1 cellular context compared by ENCODE assay signal in the genomic region with DNA sequence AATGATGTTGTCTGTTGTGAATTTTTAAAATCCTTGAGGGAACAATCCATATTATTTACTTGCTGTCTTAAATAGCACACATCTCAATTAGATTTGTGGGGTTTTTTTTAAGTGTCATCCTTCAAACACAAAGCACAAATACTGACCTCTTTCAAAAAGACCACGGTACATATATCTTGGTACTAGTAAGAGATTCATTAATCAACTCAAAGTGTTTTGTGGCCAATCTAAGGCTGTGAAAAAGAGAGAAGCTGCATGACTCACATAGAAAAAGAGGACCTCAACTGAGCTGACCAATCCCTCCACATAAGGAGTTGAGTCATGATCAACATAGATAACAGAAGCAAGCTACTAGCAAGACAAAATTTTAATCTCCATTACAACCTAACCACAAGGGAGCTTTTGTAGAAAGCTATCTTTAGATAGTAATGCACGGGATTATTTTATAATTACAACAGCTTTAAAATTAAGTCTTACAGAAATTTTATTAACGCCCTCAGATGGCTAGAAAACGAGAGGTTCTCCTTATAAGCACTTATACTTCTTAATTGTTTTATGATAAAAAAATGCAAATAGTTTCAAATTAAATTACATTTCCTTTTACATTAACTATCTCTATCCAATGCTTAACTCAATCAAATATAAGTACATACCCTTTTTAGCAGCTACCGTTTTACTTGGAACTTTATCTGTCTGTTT.
TF ChIP-seq lines count a peak whose summit lies in the region.

No MANE protein-coding gene starts in this region.

TF ChIP-seq in GM23338, 12 proteins besides CTCF, POLR2A, EP300 and RAD21 (continued from another document):
- TF ChIP-seq, protein P1, sequence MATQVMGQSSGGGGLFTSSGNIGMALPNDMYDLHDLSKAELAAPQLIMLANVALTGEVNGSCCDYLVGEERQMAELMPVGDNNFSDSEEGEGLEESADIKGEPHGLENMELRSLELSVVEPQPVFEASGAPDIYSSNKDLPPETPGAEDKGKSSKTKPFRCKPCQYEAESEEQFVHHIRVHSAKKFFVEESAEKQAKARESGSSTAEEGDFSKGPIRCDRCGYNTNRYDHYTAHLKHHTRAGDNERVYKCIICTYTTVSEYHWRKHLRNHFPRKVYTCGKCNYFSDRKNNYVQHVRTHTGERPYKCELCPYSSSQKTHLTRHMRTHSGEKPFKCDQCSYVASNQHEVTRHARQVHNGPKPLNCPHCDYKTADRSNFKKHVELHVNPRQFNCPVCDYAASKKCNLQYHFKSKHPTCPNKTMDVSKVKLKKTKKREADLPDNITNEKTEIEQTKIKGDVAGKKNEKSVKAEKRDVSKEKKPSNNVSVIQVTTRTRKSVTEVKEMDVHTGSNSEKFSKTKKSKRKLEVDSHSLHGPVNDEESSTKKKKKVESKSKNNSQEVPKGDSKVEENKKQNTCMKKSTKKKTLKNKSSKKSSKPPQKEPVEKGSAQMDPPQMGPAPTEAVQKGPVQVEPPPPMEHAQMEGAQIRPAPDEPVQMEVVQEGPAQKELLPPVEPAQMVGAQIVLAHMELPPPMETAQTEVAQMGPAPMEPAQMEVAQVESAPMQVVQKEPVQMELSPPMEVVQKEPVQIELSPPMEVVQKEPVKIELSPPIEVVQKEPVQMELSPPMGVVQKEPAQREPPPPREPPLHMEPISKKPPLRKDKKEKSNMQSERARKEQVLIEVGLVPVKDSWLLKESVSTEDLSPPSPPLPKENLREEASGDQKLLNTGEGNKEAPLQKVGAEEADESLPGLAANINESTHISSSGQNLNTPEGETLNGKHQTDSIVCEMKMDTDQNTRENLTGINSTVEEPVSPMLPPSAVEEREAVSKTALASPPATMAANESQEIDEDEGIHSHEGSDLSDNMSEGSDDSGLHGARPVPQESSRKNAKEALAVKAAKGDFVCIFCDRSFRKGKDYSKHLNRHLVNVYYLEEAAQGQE (IDR thresholded peaks at IDR 0.05; ENCODE audit: unreplicated experiment), result no peak
- no peak for TF ChIP-seq CREB1 (CRISPR knock-in tag; IDR thresholded peaks at IDR 0.05; ENCODE audit: low read depth)
- TF ChIP-seq, protein P2, sequence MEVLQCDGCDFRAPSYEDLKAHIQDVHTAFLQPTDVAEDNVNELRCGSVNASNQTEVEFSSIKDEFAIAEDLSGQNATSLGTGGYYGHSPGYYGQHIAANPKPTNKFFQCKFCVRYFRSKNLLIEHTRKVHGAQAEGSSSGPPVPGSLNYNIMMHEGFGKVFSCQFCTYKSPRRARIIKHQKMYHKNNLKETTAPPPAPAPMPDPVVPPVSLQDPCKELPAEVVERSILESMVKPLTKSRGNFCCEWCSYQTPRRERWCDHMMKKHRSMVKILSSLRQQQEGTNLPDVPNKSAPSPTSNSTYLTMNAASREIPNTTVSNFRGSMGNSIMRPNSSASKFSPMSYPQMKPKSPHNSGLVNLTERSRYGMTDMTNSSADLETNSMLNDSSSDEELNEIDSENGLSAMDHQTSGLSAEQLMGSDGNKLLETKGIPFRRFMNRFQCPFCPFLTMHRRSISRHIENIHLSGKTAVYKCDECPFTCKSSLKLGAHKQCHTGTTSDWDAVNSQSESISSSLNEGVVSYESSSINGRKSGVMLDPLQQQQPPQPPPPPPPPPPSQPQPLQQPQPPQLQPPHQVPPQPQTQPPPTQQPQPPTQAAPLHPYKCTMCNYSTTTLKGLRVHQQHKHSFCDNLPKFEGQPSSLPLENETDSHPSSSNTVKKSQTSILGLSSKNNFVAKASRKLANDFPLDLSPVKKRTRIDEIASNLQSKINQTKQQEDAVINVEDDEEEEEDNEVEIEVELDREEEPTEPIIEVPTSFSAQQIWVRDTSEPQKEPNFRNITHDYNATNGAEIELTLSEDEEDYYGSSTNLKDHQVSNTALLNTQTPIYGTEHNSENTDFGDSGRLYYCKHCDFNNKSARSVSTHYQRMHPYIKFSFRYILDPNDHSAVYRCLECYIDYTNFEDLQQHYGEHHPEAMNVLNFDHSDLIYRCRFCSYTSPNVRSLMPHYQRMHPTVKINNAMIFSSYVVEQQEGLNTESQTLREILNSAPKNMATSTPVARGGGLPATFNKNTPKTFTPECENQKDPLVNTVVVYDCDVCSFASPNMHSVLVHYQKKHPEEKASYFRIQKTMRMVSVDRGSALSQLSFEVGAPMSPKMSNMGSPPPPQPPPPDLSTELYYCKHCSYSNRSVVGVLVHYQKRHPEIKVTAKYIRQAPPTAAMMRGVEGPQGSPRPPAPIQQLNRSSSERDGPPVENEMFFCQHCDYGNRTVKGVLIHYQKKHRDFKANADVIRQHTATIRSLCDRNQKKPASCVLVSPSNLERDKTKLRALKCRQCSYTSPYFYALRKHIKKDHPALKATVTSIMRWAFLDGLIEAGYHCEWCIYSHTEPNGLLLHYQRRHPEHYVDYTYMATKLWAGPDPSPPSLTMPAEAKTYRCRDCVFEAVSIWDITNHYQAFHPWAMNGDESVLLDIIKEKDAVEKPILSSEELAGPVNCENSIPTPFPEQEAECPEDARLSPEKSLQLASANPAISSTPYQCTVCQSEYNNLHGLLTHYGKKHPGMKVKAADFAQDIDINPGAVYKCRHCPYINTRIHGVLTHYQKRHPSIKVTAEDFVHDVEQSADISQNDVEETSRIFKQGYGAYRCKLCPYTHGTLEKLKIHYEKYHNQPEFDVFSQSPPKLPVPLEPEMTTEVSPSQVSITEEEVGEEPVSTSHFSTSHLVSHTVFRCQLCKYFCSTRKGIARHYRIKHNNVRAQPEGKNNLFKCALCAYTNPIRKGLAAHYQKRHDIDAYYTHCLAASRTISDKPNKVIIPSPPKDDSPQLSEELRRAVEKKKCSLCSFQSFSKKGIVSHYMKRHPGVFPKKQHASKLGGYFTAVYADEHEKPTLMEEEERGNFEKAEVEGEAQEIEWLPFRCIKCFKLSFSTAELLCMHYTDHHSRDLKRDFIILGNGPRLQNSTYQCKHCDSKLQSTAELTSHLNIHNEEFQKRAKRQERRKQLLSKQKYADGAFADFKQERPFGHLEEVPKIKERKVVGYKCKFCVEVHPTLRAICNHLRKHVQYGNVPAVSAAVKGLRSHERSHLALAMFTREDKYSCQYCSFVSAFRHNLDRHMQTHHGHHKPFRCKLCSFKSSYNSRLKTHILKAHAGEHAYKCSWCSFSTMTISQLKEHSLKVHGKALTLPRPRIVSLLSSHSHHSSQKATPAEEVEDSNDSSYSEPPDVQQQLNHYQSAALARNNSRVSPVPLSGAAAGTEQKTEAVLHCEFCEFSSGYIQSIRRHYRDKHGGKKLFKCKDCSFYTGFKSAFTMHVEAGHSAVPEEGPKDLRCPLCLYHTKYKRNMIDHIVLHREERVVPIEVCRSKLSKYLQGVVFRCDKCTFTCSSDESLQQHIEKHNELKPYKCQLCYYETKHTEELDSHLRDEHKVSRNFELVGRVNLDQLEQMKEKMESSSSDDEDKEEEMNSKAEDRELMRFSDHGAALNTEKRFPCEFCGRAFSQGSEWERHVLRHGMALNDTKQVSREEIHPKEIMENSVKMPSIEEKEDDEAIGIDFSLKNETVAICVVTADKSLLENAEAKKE (CRISPR knock-in tag; IDR thresholded peaks at IDR 0.05), result no peak
- no peak for TF ChIP-seq ZNF331 (CRISPR knock-in tag; IDR thresholded peaks at IDR 0.05; ENCODE audit: low read depth)
- TF ChIP-seq ZNF114 (CRISPR knock-in tag; IDR thresholded peaks at IDR 0.05), result no peak
